In genomic region chr2:175892046-175892445, GRCh38 we compare ENCODE assay signal across 20 cellular contexts.
A peak's percentile ranks its signal among the peaks of the same experiment; 100 is the strongest.
DNase-seq lines count a peak whose midpoint lies in the region; ATAC-seq, FAIRE-seq and TF ChIP-seq lines count a peak whose summit lies in the region.
"Had no signal": no experiment of that assay in that cellular context is flagged by ENCODE, and none has a peak within 500 bp of the region (broad histone marks: within the 10 kb centered on the region; RNA-seq: fewer than 3 reads in every experiment).

No MANE protein-coding gene starts in this region.

- no peaks in the 10 kb centered on the region for H3K9me3 ChIP-seq in astrocyte (ENCODE audit: insufficient read depth, low read depth, low read length)

- H3K9ac ChIP-seq in astrocyte (ENCODE audit: low read length): no peak overlapping the region

- H3K27me3 Mint-ChIP-seq in astrocyte (ENCODE audit: low read depth, unreplicated experiment): no peaks in the 10 kb centered on the region

- FAIRE-seq in astrocyte (lab: Jason Lieb, UNC): no peak
- FAIRE-seq: GM19239 had no signal

- no peak overlapping the region for H3K4me2 ChIP-seq in astrocyte (ENCODE audit: low read length)

- H3K27me3 ChIP-seq in astrocyte (ENCODE audit: insufficient read depth, low read length): no peaks in the 10 kb centered on the region

- H4K20me1 ChIP-seq in astrocyte (ENCODE audit: insufficient read depth, low read length): no peaks in the 10 kb centered on the region

- no peaks in the 10 kb centered on the region for H3K36me3 Mint-ChIP-seq in astrocyte (ENCODE audit: low read depth, unreplicated experiment)
- H3K36me3 Mint-ChIP-seq: CD14-positive monocyte had no signal

- H3K4me1 Mint-ChIP-seq in astrocyte (ENCODE audit: low read depth, unreplicated experiment): peaks cover 2% of the 10 kb centered on the region
- H3K4me1 Mint-ChIP-seq: CD14-positive monocyte had no signal

- no peak for TF ChIP-seq CTCF in astrocyte (IDR thresholded peaks at IDR 0.05; ENCODE audit: insufficient read depth, low read depth, low read length)
- TF ChIP-seq CTCF in foreskin fibroblast (IDR thresholded peaks at IDR 0.05; ENCODE audit: low read depth, low read length): no peak

- ATAC-seq in HG02623 (IDR thresholded peaks at IDR 0.05; ENCODE audit: unreplicated experiment) (no peak), GM21825 (IDR thresholded peaks at IDR 0.05; ENCODE audit: unreplicated experiment) (no peak)
- ATAC-seq: Panc1 had no signal

- peaks cover 5% of the 10 kb centered on the region for H3K9me3 Mint-ChIP-seq in astrocyte (ENCODE audit: unreplicated experiment)

- no peak overlapping the region for H2AFZ ChIP-seq in astrocyte (ENCODE audit: low read depth, low read length)

- H3K4me3 ChIP-seq in astrocyte (ENCODE audit: insufficient read depth, low read depth, low read length): no peak overlapping the region
- H3K4me3 ChIP-seq in foreskin fibroblast (ENCODE audit: low read depth in 1 of 2, low read length in 2 of 2): no peak overlapping the region

- no peak overlapping the region for H3K4me3 Mint-ChIP-seq in astrocyte (ENCODE audit: unreplicated experiment)
- H3K4me3 Mint-ChIP-seq: CD14-positive monocyte had no signal

- H3K36me3 ChIP-seq in astrocyte (ENCODE audit: insufficient read depth, low read length): no peaks in the 10 kb centered on the region

- DNase-seq in EL (peak; percentile 34), astrocyte (ENCODE audit: low read depth) (peak; percentile 14), foreskin fibroblast (peak; percentile 21 to 64), renal cortical epithelial cell (ENCODE audit: low read depth) (peak; percentile 1), NCI-H187 treated with DMSO at 0.1 percent for 48 hours (lab: John Stamatoyannopoulos, UW) (no peak)
- DNase-seq: 8988T; AML-193; H7; KG1; NCI-H1105; NCI-H2081; NCI-H2171; NCI-H345; NCI-H774; NK-92 treated with Interleukin-12 subunit alpha and Interleukin-12 subunit beta, amount 100 ng/mL, for 24 hours had no signal

- H3K27ac Mint-ChIP-seq in astrocyte (ENCODE audit: unreplicated experiment): no peak overlapping the region
- H3K27ac Mint-ChIP-seq: CD14-positive monocyte had no signal

- H3K79me2 ChIP-seq in astrocyte (ENCODE audit: insufficient read depth, low read length): no peaks in the 10 kb centered on the region

- no peak overlapping the region for H3K27ac ChIP-seq in astrocyte (ENCODE audit: low read depth, low read length)

- H3K4me1 ChIP-seq in astrocyte (ENCODE audit: insufficient read depth, low read length): no peaks in the 10 kb centered on the region
